In the genomic region with DNA sequence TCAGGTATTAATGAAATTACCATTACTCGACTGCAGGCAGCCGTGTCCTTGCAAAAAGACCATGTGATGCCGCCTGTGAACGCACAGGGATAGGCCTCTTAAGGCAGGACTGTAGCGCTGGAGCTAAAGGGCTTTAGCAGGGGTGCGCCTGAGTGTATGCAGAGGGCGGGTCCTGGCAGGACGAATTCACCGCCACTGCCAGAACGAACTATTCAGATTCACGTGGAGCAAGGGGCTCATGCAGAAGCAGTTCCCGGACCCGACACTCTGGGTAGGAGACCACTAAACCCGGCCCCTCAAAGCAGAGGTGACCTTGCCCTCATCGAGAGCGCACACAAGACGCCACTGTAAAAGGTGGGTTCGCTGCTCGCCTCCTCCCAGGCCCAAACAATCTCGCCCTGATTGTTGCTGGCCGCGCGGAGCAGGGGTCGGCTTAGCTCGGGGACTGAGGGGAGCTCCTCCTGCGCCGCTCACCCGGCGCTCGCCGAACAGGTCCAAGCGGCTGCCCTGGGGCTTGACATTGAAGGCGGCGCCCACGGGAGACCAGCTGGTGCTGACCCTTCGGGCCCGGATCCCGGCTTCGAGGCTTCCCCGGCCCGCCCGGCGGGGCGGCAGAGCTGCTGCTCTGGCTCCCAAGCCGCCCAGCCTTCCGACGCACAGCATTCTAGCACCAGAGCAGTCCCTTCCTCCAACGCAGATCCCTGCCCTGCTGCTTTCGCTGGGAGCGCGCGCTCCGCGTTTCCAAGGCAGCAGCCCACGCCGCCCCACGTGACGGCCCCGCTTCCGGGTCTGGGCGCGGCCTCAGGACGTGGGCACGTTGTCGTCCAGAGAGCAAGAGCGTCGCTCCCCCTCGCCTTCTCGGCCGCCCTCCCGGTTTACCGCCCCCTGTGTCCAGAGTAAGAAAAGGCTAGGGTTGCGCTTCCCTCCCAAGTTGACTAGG, we compare ENCODE assay signal across 8 cellular contexts. TPM values are rescaled to one million over a fixed set of nuclear protein-coding genes. Genes with fewer than 3 reads are reported as not detected.
DNase-seq lines count a peak whose midpoint lies in the region; ATAC-seq and TF ChIP-seq lines count a peak whose summit lies in the region.

Gene MIPEP (minus strand): TSS at position 743 of the 940 bp plus-strand sequence. CDS start 80 bp downstream, at position 663.

- H3K27me3 Mint-ChIP-seq in GM23338 (ENCODE audit: insufficient read depth, low read depth, poor library complexity) (peaks cover 3% of the 10 kb centered on the region), nephron (ENCODE audit: low read depth) (no peaks in the 10 kb centered on the region)
- no peaks in the 10 kb centered on the region for H3K27me3 Mint-ChIP-seq in stimulated activated naive CD8-positive, alpha-beta T cell treated with anti-CD3 and anti-CD28 coated beads, Interleukin-15, Interleukin-2, amounts not matched to agents 100 ng/mL and 50 ng/mL, for 24 hours

- peaks cover 5% of the 10 kb centered on the region; the same call in 1 of the 2 replicates for H3K36me3 ChIP-seq in GM23338 (ENCODE audit: insufficient read depth)

- no peak within 1 kb of the TSS for H3K27ac Mint-ChIP-seq in GM23338
- H3K27ac Mint-ChIP-seq in nephron, result peak within 1 kb of the TSS; percentile 57 to 92 (median 90)
- H3K27ac Mint-ChIP-seq in stimulated activated naive CD8-positive, alpha-beta T cell treated with anti-CD3 and anti-CD28 coated beads, Interleukin-15, Interleukin-2, amounts not matched to agents 100 ng/mL and 50 ng/mL, for 24 hours, result peak within 1 kb of the TSS; percentile 68

- H3K4me1 ChIP-seq in GM23338 (ENCODE audit: insufficient read depth), result peaks cover 9% of the 10 kb centered on the region

- H3K36me3 Mint-ChIP-seq in GM23338 (ENCODE audit: low read depth) (peaks cover 5% of the 10 kb centered on the region; the same call in 1 of the 3 replicates), nephron (ENCODE audit: low read depth) (peaks cover 6% of the 10 kb centered on the region)
- peaks cover 8% of the 10 kb centered on the region for H3K36me3 Mint-ChIP-seq in stimulated activated naive CD8-positive, alpha-beta T cell treated with anti-CD3 and anti-CD28 coated beads, Interleukin-15, Interleukin-2, amounts not matched to agents 100 ng/mL and 50 ng/mL, for 24 hours (ENCODE audit: low read depth)

- peak; percentile 97 for DNase-seq in ELR (ENCODE audit: low read depth)
- DNase-seq in GM23338 (ENCODE audit: low spot score), result peak; percentile 97
- DNase-seq in LHCN-M2 (ENCODE audit: low read depth), result peak; percentile 95
- peak; percentile 82 for DNase-seq in activated effector memory CD4-positive, alpha-beta T cell treated with Interleukin-2 at 50 U/mL for 16 hours
- DNase-seq in fibroblast of pulmonary artery (ENCODE audit: low read depth), result peak; percentile 97

- H3K9me2 ChIP-seq in GM23338 (ENCODE audit: insufficient read depth), result no peaks in the 10 kb centered on the region

- no peaks in the 10 kb centered on the region for H4K20me1 ChIP-seq in GM23338 (replicated peaks; ENCODE audit: insufficient read depth)

- H2AFZ ChIP-seq in GM23338, result peak within 1 kb of the TSS; percentile 87

- H3K9me3 Mint-ChIP-seq in GM23338 (no peaks in the 10 kb centered on the region), nephron (no peaks in the 10 kb centered on the region)
- no peaks in the 10 kb centered on the region for H3K9me3 Mint-ChIP-seq in stimulated activated naive CD8-positive, alpha-beta T cell treated with anti-CD3 and anti-CD28 coated beads, Interleukin-15, Interleukin-2, amounts not matched to agents 100 ng/mL and 50 ng/mL, for 24 hours

- peak; percentile 75 for TF ChIP-seq POLR2A in Raji (IDR thresholded peaks at IDR 0.05; ENCODE audit: insufficient read depth, low read depth, low read length)

- no peaks in the 10 kb centered on the region for H3F3A ChIP-seq in GM23338 (replicated peaks; ENCODE audit: low read depth)

- peak; percentile 65 to 85 for TF ChIP-seq CTCF in GM23338 (conservative IDR thresholded peaks at IDR 0.05; ENCODE audit: low read depth in 2 of 2)
- TF ChIP-seq CTCF in fibroblast of pulmonary artery (IDR thresholded peaks at IDR 0.05; ENCODE audit: low read length, missing control alignments), result peak; percentile 76
- peak; percentile 79 to 84 (median 83) for TF ChIP-seq CTCF in nephron (IDR thresholded peaks at IDR 0.05; ENCODE audit: unreplicated experiment in 3 of 3)

- H3K4me3 Mint-ChIP-seq in GM23338 (peak within 1 kb of the TSS; percentile 86), nephron (peak within 1 kb of the TSS; percentile 92 to 93 (median 93))
- peak within 1 kb of the TSS; percentile 85 for H3K4me3 Mint-ChIP-seq in stimulated activated naive CD8-positive, alpha-beta T cell treated with anti-CD3 and anti-CD28 coated beads, Interleukin-15, Interleukin-2, amounts not matched to agents 100 ng/mL and 50 ng/mL, for 24 hours

- H3K27ac ChIP-seq in GM23338 (ENCODE audit: low read depth), result peak within 1 kb of the TSS; percentile 51; the same call in 1 of the 2 replicates

- peak; percentile 92 for ATAC-seq in GM23338

- H3K79me2 ChIP-seq in GM23338 (replicated peaks; ENCODE audit: insufficient read depth), result 0 out of 2 replicates have a peak, but pooled peaks cover 6% of the 10 kb centered on the region

- no peaks in the 10 kb centered on the region for H3K27me3 ChIP-seq in GM23338 (ENCODE audit: insufficient read depth)

- H3K4me1 Mint-ChIP-seq in GM23338, result peaks cover 16% of the 10 kb centered on the region
- peaks cover 27% of the 10 kb centered on the region for H3K4me1 Mint-ChIP-seq in nephron
- H3K4me1 Mint-ChIP-seq in stimulated activated naive CD8-positive, alpha-beta T cell treated with anti-CD3 and anti-CD28 coated beads, Interleukin-15, Interleukin-2, amounts not matched to agents 100 ng/mL and 50 ng/mL, for 24 hours (ENCODE audit: low read depth), result peaks cover 31% of the 10 kb centered on the region

- H3K4me3 ChIP-seq in GM23338 (peak within 1 kb of the TSS; percentile 91), fibroblast of pulmonary artery (replicated peaks; ENCODE audit: low read depth, low read length) (peak within 1 kb of the TSS; percentile 78)

- peak within 1 kb of the TSS; percentile 80 for H3K4me2 ChIP-seq in GM23338

TF ChIP-seq in GM23338, 12 proteins besides CTCF, POLR2A, EP300 and RAD21:
- TF ChIP-seq, protein P1, sequence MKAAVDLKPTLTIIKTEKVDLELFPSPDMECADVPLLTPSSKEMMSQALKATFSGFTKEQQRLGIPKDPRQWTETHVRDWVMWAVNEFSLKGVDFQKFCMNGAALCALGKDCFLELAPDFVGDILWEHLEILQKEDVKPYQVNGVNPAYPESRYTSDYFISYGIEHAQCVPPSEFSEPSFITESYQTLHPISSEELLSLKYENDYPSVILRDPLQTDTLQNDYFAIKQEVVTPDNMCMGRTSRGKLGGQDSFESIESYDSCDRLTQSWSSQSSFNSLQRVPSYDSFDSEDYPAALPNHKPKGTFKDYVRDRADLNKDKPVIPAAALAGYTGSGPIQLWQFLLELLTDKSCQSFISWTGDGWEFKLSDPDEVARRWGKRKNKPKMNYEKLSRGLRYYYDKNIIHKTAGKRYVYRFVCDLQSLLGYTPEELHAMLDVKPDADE (IDR thresholded peaks at IDR 0.05), result peak; percentile 79
- TF ChIP-seq CREB1 (CRISPR knock-in tag; IDR thresholded peaks at IDR 0.05; ENCODE audit: low read depth) (peak; percentile 88), POLR2AphosphoS5 (IDR thresholded peaks at IDR 0.05; ENCODE audit: low read depth) (peak; percentile 79), ZNF331 (CRISPR knock-in tag; IDR thresholded peaks at IDR 0.05; ENCODE audit: low read depth) (no peak)

RNA-seq across cellular contexts. Expression of gene MIPEP, which starts in this region (rescaled TPM):
- total RNA-seq in GM23338 (2014; rRNA removed; shearing (Covaris generic)), result 20.8 and 24.8 TPM in 2 replicates
- polyA plus RNA-seq in GM23338 (2016; fragmentation: Nextera tagmentation; extraction: Ambion mirVana), result 16.8 and 22.5 TPM in 2 replicates
- total RNA-seq in LHCN-M2 (2014; rRNA removed), result 33.9 and 39.7 TPM in 2 replicates
- polyA plus RNA-seq in LHCN-M2 (2012), result 31.7 TPM

Comparison
In these comparisons a context has a peak if more than half of its experiments do, and no peak if none do; other contexts are left out.
1. Peak in every context shown above with its lines: DNase-seq, ATAC-seq, H3K4me3 ChIP-seq and H3K27ac ChIP-seq.